26 cellular contexts compared by ENCODE assay signal in genomic region chr17:41536741-41537613, GRCh38. TPM values are rescaled to one million over a fixed set of nuclear protein-coding genes. Genes with fewer than 3 reads are reported as not detected.
A peak's percentile ranks its signal among the peaks of the same experiment; 100 is the strongest.
DNase-seq lines count a peak whose midpoint lies in the region; ATAC-seq, FAIRE-seq and TF ChIP-seq lines count a peak whose summit lies in the region.
"Had no signal": no experiment of that assay in that cellular context is flagged by ENCODE, and none has a peak within 500 bp of the region (broad histone marks: within the 10 kb centered on the region; RNA-seq: fewer than 3 reads in every experiment).

No MANE protein-coding gene starts in this region.

- dilution Hi-C loops in IMR-90 (cut with HindIII; ENCODE audit: low sequenced_read_pairs, unreplicated experiment), result no loop called here

- in situ Hi-C loops in IMR-90 (cut with MboI; ENCODE audit: low sequenced_read_pairs), result no loop called here

- BruUV-seq in IMR-90 (replicated peaks; lab: Mats Ljungman, UMichigan), result no TSS peak

- H3K27me3 ChIP-seq in IMR-90 (ENCODE audit: control insufficient read depth, insufficient read depth, low read length), result no peaks in the 10 kb centered on the region
- no peaks in the 10 kb centered on the region for H3K27me3 ChIP-seq in astrocyte (ENCODE audit: insufficient read depth, low read length)
- peaks cover 0 to 31% of the 10 kb centered on the region in 2 experiments for H3K27me3 ChIP-seq in mesenchymal stem cell (ENCODE audit: control insufficient read depth in 1 of 2, insufficient read depth in 1 of 2, low read length in 2 of 2)
- H3K27me3 ChIP-seq: cardiac muscle cell, Peyer's patch, SJCRH30 had no signal

- no peaks in the 10 kb centered on the region for H4K20me1 ChIP-seq in IMR-90 (ENCODE audit: insufficient read depth, low read length)
- no peaks in the 10 kb centered on the region for H4K20me1 ChIP-seq in astrocyte (ENCODE audit: insufficient read depth, low read length)

- H3K36me3 Mint-ChIP-seq in astrocyte (ENCODE audit: low read depth, unreplicated experiment), result peaks cover 2% of the 10 kb centered on the region
- H3K36me3 Mint-ChIP-seq in stimulated activated effector memory CD8-positive, alpha-beta T cell treated with anti-CD3 and anti-CD28 coated beads, Interleukin-12 subunit alpha, Interleukin-12 subunit beta, amount 100 ng/mL, for 72 hours, result no peaks in the 10 kb centered on the region

- H2AFZ ChIP-seq in IMR-90 (replicated peaks; ENCODE audit: low read length, poor library complexity) (peak overlapping the region; percentile 15), astrocyte (ENCODE audit: low read depth, low read length) (no peak overlapping the region), mesenchymal stem cell (ENCODE audit: low read depth, low read length) (no peak overlapping the region)

- H3K4me2 ChIP-seq in IMR-90 (ENCODE audit: low read depth, low read length) (no peak overlapping the region), astrocyte (ENCODE audit: low read length) (no peak overlapping the region), mesenchymal stem cell (ENCODE audit: low read length, poor library complexity, severe bottlenecking) (no peak overlapping the region)

- no peak for DNase-seq in IMR-90
- DNase-seq in astrocyte (ENCODE audit: low read depth), result no peak
- no peak for DNase-seq in mesenchymal stem cell
- no peak for DNase-seq in stimulated activated effector memory CD8-positive, alpha-beta T cell treated with anti-CD3 and anti-CD28 coated beads, Interleukin-12 subunit alpha, Interleukin-12 subunit beta, amount 100 ng/mL, for 72 hours (ENCODE audit: low spot score in 2 of 2)
- no peak for DNase-seq in NCI-H1436 treated with DMSO at 0.1 percent for 48 hours (lab: John Stamatoyannopoulos, UW)
- DNase-seq in H4 (ENCODE audit: low spot score), result no peak
- no peak for DNase-seq in COR-L47 (lab: John Stamatoyannopoulos, UW)
- DNase-seq: activated CD4-positive, alpha-beta T cell treated with anti-CD3 and anti-CD28 coated beads, Interleukin-2, amount 50 U/mL, for 4 hours; activated naive CD4-positive, alpha-beta T cell treated with anti-CD3 and anti-CD28 coated beads, Interleukin-2, amount 50 U/mL, for 16 hours; amygdala; C1 segment of cervical spinal cord; gastrocnemius medialis; left cardiac atrium; NCI-H1048; NCI-H1930; NCI-H524 treated with DMSO at 0.1 percent for 48 hours; retina; SJCRH30; stimulated activated CD4-positive, alpha-beta T cell treated with anti-CD3 and anti-CD28 coated beads, Interleukin-2, amount 100 ng/mL, for 24 hours; substantia nigra had no signal

- no peak for TF ChIP-seq POLR2A in IMR-90 (IDR thresholded peaks at IDR 0.05; ENCODE audit: low read depth, low read length)

- 84% methylated on average over 6 of the region's 7 CpGs; no CpG with 5 or more reads in 1 of the 2 experiments for WGBS in IMR-90 (ENCODE audit: extremely low coverage in 2 of 2, insufficient read length in 1 of 2), 2 experiments
- WGBS in mesenchymal stem cell, result 96% methylated on average over 7 of the region's 7 CpGs

- FAIRE-seq in astrocyte (lab: Jason Lieb, UNC), result no peak

- peak overlapping the region; percentile 92 for H2AK5ac ChIP-seq in IMR-90 (ENCODE audit: low read depth, low read length)
- peak overlapping the region; percentile 74 for H2AK5ac ChIP-seq in mesenchymal stem cell (ENCODE audit: low read length, severe bottlenecking)

- H3K9me3 ChIP-seq in IMR-90 (ENCODE audit: control insufficient read depth, insufficient read depth, low read length) (no peaks in the 10 kb centered on the region), astrocyte (ENCODE audit: insufficient read depth, low read depth, low read length) (no peaks in the 10 kb centered on the region), mesenchymal stem cell (ENCODE audit: control insufficient read depth, low read length) (no peaks in the 10 kb centered on the region)
- H3K9me3 ChIP-seq: gastrocnemius medialis, Peyer's patch, SJCRH30 had no signal

- H3K18ac ChIP-seq in IMR-90 (ENCODE audit: low read depth, low read length) (peak overlapping the region; percentile 12), mesenchymal stem cell (ENCODE audit: low read depth in 1 of 2, low read length in 2 of 2) (peak overlapping the region in 1 of 2 experiments; percentile 67)

- H2BK120ac ChIP-seq in IMR-90 (ENCODE audit: low read depth, low read length) (peak overlapping the region; percentile 77), mesenchymal stem cell (ENCODE audit: low read depth, low read length) (peak overlapping the region; percentile 6)

- POLR2A ChIA-PET in IMR-90 (lab: Charles Lee; ENCODE audit: unreplicated experiment), result no interaction called here

- no peak overlapping the region for H2AK9ac ChIP-seq in IMR-90 (replicated peaks; ENCODE audit: low read depth, low read length, poor library complexity)

- H3K9me1 ChIP-seq in IMR-90 (ENCODE audit: insufficient read depth, low read length), result peaks cover 11% of the 10 kb centered on the region

- ATAC-seq in IMR-90 (ENCODE audit: low read depth), result no peak
- no peak for ATAC-seq in stimulated activated effector memory CD8-positive, alpha-beta T cell treated with anti-CD3 and anti-CD28 coated beads, Interleukin-12 subunit alpha, Interleukin-12 subunit beta, amount 100 ng/mL, for 72 hours
- ATAC-seq: gastrocnemius medialis had no signal

- H3K4me1 Mint-ChIP-seq in astrocyte (ENCODE audit: low read depth, unreplicated experiment), result peaks cover 20% of the 10 kb centered on the region
- no peaks in the 10 kb centered on the region for H3K4me1 Mint-ChIP-seq in stimulated activated effector memory CD8-positive, alpha-beta T cell treated with anti-CD3 and anti-CD28 coated beads, Interleukin-12 subunit alpha, Interleukin-12 subunit beta, amount 100 ng/mL, for 72 hours

- peak overlapping the region; percentile 49 to 91 for H2BK12ac ChIP-seq in mesenchymal stem cell (ENCODE audit: low read length in 2 of 2)

- peak overlapping the region; percentile 9; the same call in 1 of the 2 replicates for H3K14ac ChIP-seq in IMR-90 (replicated peaks; ENCODE audit: low read depth, low read length)
- peak overlapping the region in 1 of 2 experiments; percentile 63 for H3K14ac ChIP-seq in mesenchymal stem cell (ENCODE audit: low read length in 2 of 2)

- peak overlapping the region; percentile 68 for H3K4ac ChIP-seq in IMR-90 (ENCODE audit: low read depth, low read length)
- peak overlapping the region in 1 of 2 experiments; percentile 67 for H3K4ac ChIP-seq in mesenchymal stem cell (ENCODE audit: low read depth in 1 of 2, low read length in 2 of 2)

- H3K23ac ChIP-seq in IMR-90 (ENCODE audit: low read depth, low read length), result 0 out of 2 replicates have a peak overlapping the region, but pooled peaks have one; percentile 56
- no peak overlapping the region for H3K23ac ChIP-seq in mesenchymal stem cell (ENCODE audit: low read length in 2 of 2)

- H2BK20ac ChIP-seq in IMR-90 (ENCODE audit: low read depth, low read length), result peak overlapping the region; percentile 74

- no peak for TF ChIP-seq CTCF in IMR-90 (conservative IDR thresholded peaks at IDR 0.05; ENCODE audit: low read depth, low read length)
- no peak for TF ChIP-seq CTCF in astrocyte (IDR thresholded peaks at IDR 0.05; ENCODE audit: insufficient read depth, low read depth, low read length)

- H4K91ac ChIP-seq in IMR-90 (ENCODE audit: insufficient read depth, low read depth, low read length) (peak overlapping the region; percentile 70; the same call in 1 of the 2 replicates), mesenchymal stem cell (ENCODE audit: low read length) (peak overlapping the region; percentile 9)

- no peaks in the 10 kb centered on the region for H3K79me2 ChIP-seq in astrocyte (ENCODE audit: insufficient read depth, low read length)

- H2BK5ac ChIP-seq in IMR-90 (ENCODE audit: low read depth, low read length, poor library complexity, severe bottlenecking) (no peak overlapping the region), mesenchymal stem cell (ENCODE audit: low read depth, low read length, poor library complexity, severe bottlenecking) (no peak overlapping the region)

- peak overlapping the region; percentile 58 for H3K27ac Mint-ChIP-seq in astrocyte (ENCODE audit: unreplicated experiment)
- peak overlapping the region; percentile 37 for H3K27ac Mint-ChIP-seq in stimulated activated effector memory CD8-positive, alpha-beta T cell treated with anti-CD3 and anti-CD28 coated beads, Interleukin-12 subunit alpha, Interleukin-12 subunit beta, amount 100 ng/mL, for 72 hours

- H3K9ac ChIP-seq in IMR-90 (ENCODE audit: low read depth, low read length) (no peak overlapping the region), astrocyte (ENCODE audit: low read length) (no peak overlapping the region), mesenchymal stem cell (ENCODE audit: low read length) (no peak overlapping the region)

- H4K5ac ChIP-seq in IMR-90 (ENCODE audit: low read depth, low read length), result peak overlapping the region; percentile 9; the same call in 1 of the 2 replicates

- no peak for TF ChIP-seq RAD21 in IMR-90 (IDR thresholded peaks at IDR 0.05; ENCODE audit: low read length)

- intact Hi-C loops in IMR-90 (cut with micrococcal nuclease), result no loop called here

- H2BK15ac ChIP-seq in IMR-90 (ENCODE audit: low read depth, low read length), result peak overlapping the region; percentile 38; the same call in 2 of the 3 replicates
- H2BK15ac ChIP-seq in mesenchymal stem cell (ENCODE audit: low read depth, poor library complexity, severe bottlenecking), result peak overlapping the region; percentile 96

- no peak overlapping the region for H3K56ac ChIP-seq in IMR-90 (ENCODE audit: extremely low read depth, insufficient read depth, low read length)

- H3K4me3 ChIP-seq in IMR-90 (ENCODE audit: insufficient read depth, low read depth, low read length), result no peak overlapping the region
- H3K4me3 ChIP-seq in astrocyte (ENCODE audit: insufficient read depth, low read depth, low read length), result no peak overlapping the region
- no peak overlapping the region for H3K4me3 ChIP-seq in mesenchymal stem cell (ENCODE audit: insufficient read depth in 1 of 2, low read depth in 1 of 2, low read length in 2 of 2)
- H3K4me3 ChIP-seq: cardiac muscle cell, gastrocnemius medialis, Peyer's patch, SJCRH30, skin epidermis had no signal

- H3K79me1 ChIP-seq in IMR-90 (ENCODE audit: low read depth in 1 of 2, low read length in 2 of 2), result no peaks in the 10 kb centered on the region
- H3K79me1 ChIP-seq in mesenchymal stem cell (replicated peaks; ENCODE audit: low read length, poor library complexity, severe bottlenecking), result no peaks in the 10 kb centered on the region

- H3K4me1 ChIP-seq in IMR-90 (ENCODE audit: control insufficient read depth, insufficient read depth, low read length) (peaks cover 16% of the 10 kb centered on the region), astrocyte (ENCODE audit: insufficient read depth, low read length) (peaks cover 11% of the 10 kb centered on the region), mesenchymal stem cell (ENCODE audit: control insufficient read depth, insufficient read depth, low read depth, low read length) (peaks cover 33% of the 10 kb centered on the region)
- H3K4me1 ChIP-seq: gastrocnemius medialis had no signal

- CTCF ChIA-PET in IMR-90 (lab: Yijun Ruan, JAX), result interaction anchor here (0.6 to 1.3 kb wide), 2 partner anchors 12 kb away, joined by 3 read pairs; no protein-coding TSS in a partner anchor

- H3K4me3 Mint-ChIP-seq in astrocyte (ENCODE audit: unreplicated experiment), result no peak overlapping the region
- no peak overlapping the region for H3K4me3 Mint-ChIP-seq in stimulated activated effector memory CD8-positive, alpha-beta T cell treated with anti-CD3 and anti-CD28 coated beads, Interleukin-12 subunit alpha, Interleukin-12 subunit beta, amount 100 ng/mL, for 72 hours

- peaks cover 14% of the 10 kb centered on the region for H3K27me3 Mint-ChIP-seq in astrocyte (ENCODE audit: low read depth, unreplicated experiment)

- H3K27ac ChIP-seq in IMR-90 (ENCODE audit: insufficient read depth, low read length) (no peak overlapping the region), astrocyte (ENCODE audit: low read depth, low read length) (no peak overlapping the region), mesenchymal stem cell (ENCODE audit: low read length, poor library complexity, severe bottlenecking) (no peak overlapping the region)
- H3K27ac ChIP-seq: cardiac muscle cell, gastrocnemius medialis, Peyer's patch, SJCRH30 had no signal

- H3K9me3 Mint-ChIP-seq in astrocyte (ENCODE audit: unreplicated experiment), result no peaks in the 10 kb centered on the region
- H3K9me3 Mint-ChIP-seq in stimulated activated effector memory CD8-positive, alpha-beta T cell treated with anti-CD3 and anti-CD28 coated beads, Interleukin-12 subunit alpha, Interleukin-12 subunit beta, amount 100 ng/mL, for 72 hours, result no peaks in the 10 kb centered on the region

- H3K36me3 ChIP-seq in IMR-90 (ENCODE audit: control insufficient read depth, insufficient read depth, low read length) (no peaks in the 10 kb centered on the region), astrocyte (ENCODE audit: insufficient read depth, low read length) (no peaks in the 10 kb centered on the region), mesenchymal stem cell (ENCODE audit: control insufficient read depth in 1 of 2, insufficient read depth in 2 of 2, low read depth in 1 of 2, low read length in 2 of 2) (no peaks in the 10 kb centered on the region)
- H3K36me3 ChIP-seq: cardiac muscle cell, gastrocnemius medialis, Peyer's patch, SJCRH30 had no signal

- no peak overlapping the region; a peak in 1 of 4 replicates for H4K8ac ChIP-seq in IMR-90 (ENCODE audit: low read depth in 2 of 2, low read length in 2 of 2)
- H4K8ac ChIP-seq in mesenchymal stem cell (ENCODE audit: low read length), result peak overlapping the region; percentile 28

RNA-seq across cellular contexts. Expression of gene KRT19, which starts 8.9 kb away (rescaled TPM):
- 14.7 and 18.1 TPM in 2 replicates for total RNA-seq in IMR-90 (2012; rRNA removed)
- 12.0 and 12.5 TPM in 2 replicates for polyA plus RNA-seq in IMR-90 (2012; rRNA removed)
- polyA plus RNA-seq in IMR-90 (2012; cell fraction: cytosol; rRNA removed), result 12.7 and 12.8 TPM in 2 replicates
- polyA plus RNA-seq in IMR-90 (2012; cell fraction: nucleus; rRNA removed; ENCODE audit: low replicate concordance), result 5.0 and 8.4 TPM in 2 replicates
- total RNA-seq in astrocyte, result 113 and 210 TPM in 2 replicates
- polyA plus RNA-seq in mesenchymal stem cell (2013, experiment 1 of 2), result 92.7 TPM
- polyA plus RNA-seq in mesenchymal stem cell (2013, experiment 2 of 2), result 91.5 TPM
- total RNA-seq in H4 (2014; rRNA removed; shearing (Covaris generic)), result 0.17 TPM in 1 of 2 replicates, not detected in the other
- total RNA-seq: myocyte, SJCRH30 had no signal

RNA-seq across cellular contexts. Expression of gene KRT15, which starts 18.3 kb away (rescaled TPM):
- total RNA-seq in IMR-90 (2012; rRNA removed) (2.9 and 3.6 TPM in 2 replicates), astrocyte (0.26 and 0.79 TPM in 2 replicates)
- 5.3 and 7.6 TPM in 2 replicates for polyA plus RNA-seq in IMR-90 (2012; rRNA removed)
- 3.4 and 3.7 TPM in 2 replicates for polyA plus RNA-seq in IMR-90 (2012; cell fraction: cytosol; rRNA removed)
- 17.3 and 18.6 TPM in 2 replicates for polyA plus RNA-seq in IMR-90 (2012; cell fraction: nucleus; rRNA removed; ENCODE audit: low replicate concordance)
- polyA plus RNA-seq in mesenchymal stem cell (2013, experiment 1 of 2), result 0.46 TPM
- polyA plus RNA-seq in mesenchymal stem cell (2013, experiment 2 of 2), result 0.52 TPM
- total RNA-seq in H4 (2014; rRNA removed; shearing (Covaris generic)), result 0.35 and 1.5 TPM in 2 replicates
- total RNA-seq: gastrocnemius medialis, myocyte had no signal
- polyA plus RNA-seq: cardiac muscle cell had no signal

RNA-seq across cellular contexts. Expression of gene KRT13, which starts 31.6 kb away (rescaled TPM):
- total RNA-seq in IMR-90 (2012; rRNA removed) (0.18 and 0.28 TPM in 2 replicates), astrocyte (not detected in 2 replicates)
- polyA plus RNA-seq in IMR-90 (2012; rRNA removed), result 0.56 and 0.60 TPM in 2 replicates
- polyA plus RNA-seq in IMR-90 (2012; cell fraction: cytosol; rRNA removed), result 0.42 and 0.44 TPM in 2 replicates
- 0.61 and 0.87 TPM in 2 replicates for polyA plus RNA-seq in IMR-90 (2012; cell fraction: nucleus; rRNA removed; ENCODE audit: low replicate concordance)
- not detected for polyA plus RNA-seq in mesenchymal stem cell (2013, experiment 1 of 2)
- not detected for polyA plus RNA-seq in mesenchymal stem cell (2013, experiment 2 of 2)
- not detected in 2 replicates for total RNA-seq in H4 (2014; rRNA removed; shearing (Covaris generic))
- total RNA-seq: cardiac muscle cell, gastrocnemius medialis, left cardiac atrium, myocyte had no signal
- polyA plus RNA-seq: cardiac muscle cell had no signal

RNA-seq across cellular contexts. Expression of gene KRT9, which starts 34.9 kb away (rescaled TPM):
- total RNA-seq in IMR-90 (2012; rRNA removed) (not detected in 2 replicates), astrocyte (0.09 TPM in 1 of 2 replicates, not detected in the other)
- not detected in 2 replicates for polyA plus RNA-seq in IMR-90 (2012; rRNA removed)
- polyA plus RNA-seq in IMR-90 (2012; cell fraction: cytosol; rRNA removed), result not detected in 2 replicates
- polyA plus RNA-seq in IMR-90 (2012; cell fraction: nucleus; rRNA removed; ENCODE audit: low replicate concordance), result not detected in 2 replicates
- not detected for polyA plus RNA-seq in mesenchymal stem cell (2013, experiment 1 of 2)
- polyA plus RNA-seq in mesenchymal stem cell (2013, experiment 2 of 2), result not detected
- total RNA-seq in H4 (2014; rRNA removed; shearing (Covaris generic)), result not detected in 2 replicates
- total RNA-seq: cardiac muscle cell, gastrocnemius medialis, left cardiac atrium, myocyte, omental fat pad, Peyer's patch, SJCRH30, urinary bladder had no signal
- polyA plus RNA-seq: cardiac muscle cell, urinary bladder had no signal

RNA-seq across cellular contexts. Expression of gene KRT36, which starts 47.3 kb away (rescaled TPM):
- not detected in 2 replicates for total RNA-seq in IMR-90 (2012; rRNA removed)
- polyA plus RNA-seq in IMR-90 (2012; rRNA removed), result not detected in 2 replicates
- 0.03 TPM in 1 of 2 replicates, not detected in the other for polyA plus RNA-seq in IMR-90 (2012; cell fraction: cytosol; rRNA removed)
- not detected in 2 replicates for polyA plus RNA-seq in IMR-90 (2012; cell fraction: nucleus; rRNA removed; ENCODE audit: low replicate concordance)
- total RNA-seq in astrocyte, result not detected in 2 replicates
- polyA plus RNA-seq in mesenchymal stem cell (2013, experiment 1 of 2), result 0.11 TPM
- polyA plus RNA-seq in mesenchymal stem cell (2013, experiment 2 of 2), result 0.11 TPM
- not detected in 2 replicates for total RNA-seq in H4 (2014; rRNA removed; shearing (Covaris generic))
- total RNA-seq: cardiac muscle cell, gastrocnemius medialis, left cardiac atrium, myocyte, omental fat pad, Peyer's patch, SJCRH30, urinary bladder had no signal
- polyA plus RNA-seq: cardiac muscle cell, urinary bladder had no signal
